ENCODE assay signal across 43 cellular contexts in the genomic region with DNA sequence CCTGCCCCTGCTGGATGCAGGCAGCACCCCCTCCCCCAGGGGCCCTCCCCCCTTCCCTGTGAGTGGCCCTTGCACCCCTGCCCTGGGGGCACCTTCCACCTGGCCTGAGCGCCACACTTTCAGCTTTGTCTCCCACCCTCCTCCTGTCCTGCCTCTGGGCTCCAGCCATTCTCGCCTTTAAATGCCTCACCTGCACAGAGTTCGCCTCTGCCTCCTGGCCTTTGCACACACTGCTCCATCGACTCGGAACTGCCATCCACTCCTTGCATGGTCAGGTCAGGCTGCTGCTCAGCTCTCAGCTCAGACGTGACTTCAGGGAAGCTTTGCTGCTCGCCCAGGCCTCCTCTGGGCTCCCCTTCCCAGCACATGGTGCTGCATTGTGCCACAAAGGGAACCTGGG. TPM values are rescaled to one million over a fixed set of nuclear protein-coding genes. Genes with fewer than 3 reads are reported as not detected.
"Had no signal": no experiment of that assay in that cellular context is flagged by ENCODE, and none has a peak within 500 bp of the region (broad histone marks: within the 10 kb centered on the region; RNA-seq: fewer than 3 reads in every experiment).

No MANE protein-coding gene starts in this region.

- ATAC-seq: activated naive CD4-positive, alpha-beta T cell treated with anti-CD3 and anti-CD28 coated beads, Interleukin-2, amount 50 U/mL, for 72 hours; activated naive CD8-positive, alpha-beta T cell treated with anti-CD3 and anti-CD28 coated beads, Interleukin-2, amount 50 U/mL, for 24 hours; activated T-cell treated with anti-CD3 and anti-CD28 coated beads, Interleukin-2, amount 50 U/mL, for 4 hours; activated T-cell treated with anti-CD3 and anti-CD28 coated beads, Interleukin-2, amount 50 U/mL, for 72 hours; activated T-helper 17 cell treated with anti-CD3 and anti-CD28 coated beads, Interleukin-2, amount 50 U/mL, for 72 hours; body of pancreas had no signal

- H3K4me1 Mint-ChIP-seq: activated naive CD4-positive, alpha-beta T cell treated with anti-CD3 and anti-CD28 coated beads, Interleukin-2, amount 10 ng/mL, durations not matched to agents 7 days and 5 days; activated naive CD4-positive, alpha-beta T cell treated with anti-CD3 and anti-CD28 coated beads, Interleukin-2, amount 50 U/mL, for 24 hours; activated naive CD8-positive, alpha-beta T cell treated with anti-CD3 and anti-CD28 coated beads, Interleukin-2, amount 10 ng/mL, durations not matched to agents 7 days and 5 days; activated naive CD8-positive, alpha-beta T cell treated with anti-CD3 and anti-CD28 coated beads, Interleukin-2, amount 50 U/mL, for 24 hours; activated T-helper 17 cell treated with anti-CD3 and anti-CD28 coated beads, Interleukin-2, amount 50 U/mL, for 72 hours; central memory CD8-positive, alpha-beta T cell had no signal

- H3K36me3 ChIP-seq: adrenal gland, ascending aorta, brain microvascular endothelial cell, breast epithelium, cardiac muscle cell had no signal

- H3K4me3 Mint-ChIP-seq: activated naive CD4-positive, alpha-beta T cell treated with anti-CD3 and anti-CD28 coated beads for 36 hours; activated naive CD4-positive, alpha-beta T cell treated with anti-CD3 and anti-CD28 coated beads, Interleukin-2, amount 10 ng/mL, durations not matched to agents 7 days and 5 days; activated naive CD4-positive, alpha-beta T cell treated with anti-CD3 and anti-CD28 coated beads, Interleukin-2, amount 50 U/mL, for 24 hours; activated naive CD8-positive, alpha-beta T cell; activated naive CD8-positive, alpha-beta T cell treated with anti-CD3 and anti-CD28 coated beads for 36 hours; activated naive CD8-positive, alpha-beta T cell treated with anti-CD3 and anti-CD28 coated beads, Interleukin-2, amount 10 ng/mL, durations not matched to agents 7 days and 5 days; activated naive CD8-positive, alpha-beta T cell treated with anti-CD3 and anti-CD28 coated beads, Interleukin-2, amount 50 U/mL, for 24 hours; activated T-cell treated with anti-CD3 and anti-CD28 coated beads, Interleukin-2, amount 50 U/mL, for 24 hours; activated T-cell treated with anti-CD3 and anti-CD28 coated beads, Interleukin-2, amount 50 U/mL, for 4 hours; activated T-cell treated with anti-CD3 and anti-CD28 coated beads, Interleukin-2, amount 50 U/mL, for 72 hours; activated T-helper 1 cell treated with anti-CD3 and anti-CD28 coated beads, Interleukin-12 subunit alpha, Interleukin-12 subunit beta, Interleukin-2, Interleukin-4 antibody, amounts not matched to agents 30 ng/mL and 10 ng/mL and 1 ng/mL, durations not matched to agents 14 hours and 24 hours and 36 hours; activated T-helper 17 cell treated with anti-CD3 and anti-CD28 coated beads, Interleukin-2, amount 50 U/mL, for 72 hours; brain; central memory CD8-positive, alpha-beta T cell had no signal

- H3K27ac Mint-ChIP-seq: activated naive CD4-positive, alpha-beta T cell treated with anti-CD3 and anti-CD28 coated beads for 36 hours; activated naive CD4-positive, alpha-beta T cell treated with anti-CD3 and anti-CD28 coated beads, Interleukin-2, amount 10 ng/mL, durations not matched to agents 7 days and 5 days; activated naive CD4-positive, alpha-beta T cell treated with anti-CD3 and anti-CD28 coated beads, Interleukin-2, amount 50 U/mL, for 24 hours; activated naive CD4-positive, alpha-beta T cell treated with anti-CD3 and anti-CD28 coated beads, Interleukin-2, amount 50 U/mL, for 72 hours; activated naive CD8-positive, alpha-beta T cell; activated naive CD8-positive, alpha-beta T cell treated with anti-CD3 and anti-CD28 coated beads for 36 hours; activated naive CD8-positive, alpha-beta T cell treated with anti-CD3 and anti-CD28 coated beads, Interleukin-2, amount 10 ng/mL, durations not matched to agents 7 days and 5 days; activated naive CD8-positive, alpha-beta T cell treated with anti-CD3 and anti-CD28 coated beads, Interleukin-2, amount 50 U/mL, for 24 hours; activated T-cell treated with anti-CD3 and anti-CD28 coated beads, Interleukin-2, amount 50 U/mL, for 24 hours; activated T-cell treated with anti-CD3 and anti-CD28 coated beads, Interleukin-2, amount 50 U/mL, for 72 hours; activated T-helper 1 cell treated with anti-CD3 and anti-CD28 coated beads, Interleukin-12 subunit alpha, Interleukin-12 subunit beta, Interleukin-2, Interleukin-4 antibody, amounts not matched to agents 30 ng/mL and 10 ng/mL and 1 ng/mL, durations not matched to agents 14 hours and 24 hours and 36 hours; activated T-helper 17 cell treated with anti-CD3 and anti-CD28 coated beads, Interleukin-2, amount 50 U/mL, for 72 hours; activated T-helper 2 cell treated with anti-CD3 and anti-CD28 coated beads, Interferon-gamma antibody, Interleukin-2, Interleukin-4, amounts not matched to agents 10 μg/mL and 5 μg/mL and 100 μg/mL, durations not matched to agents 14 hours and 24 hours and 36 hours; brain had no signal

- H3K27me3 Mint-ChIP-seq: activated naive CD4-positive, alpha-beta T cell treated with anti-CD3 and anti-CD28 coated beads, Interleukin-2, amount 50 U/mL, for 24 hours had no signal

- H3K27me3 ChIP-seq: adrenal gland, ascending aorta, body of pancreas, brain microvascular endothelial cell, cardiac muscle cell had no signal

- H3K9me3 Mint-ChIP-seq: activated naive CD4-positive, alpha-beta T cell treated with anti-CD3 and anti-CD28 coated beads, Interleukin-2, amount 50 U/mL, for 24 hours had no signal

- H3K4me1 ChIP-seq: adrenal gland, ascending aorta, body of pancreas, breast epithelium had no signal

- H3K27ac ChIP-seq: adrenal gland, ascending aorta, body of pancreas, brain microvascular endothelial cell, breast epithelium, cardiac muscle cell had no signal

- DNase-seq: activated effector memory CD4-positive, alpha-beta T cell treated with anti-CD3 and anti-CD28 coated beads, Interleukin-2, amount 50 U/mL, for 16 hours; activated effector memory CD4-positive, alpha-beta T cell treated with Interleukin-2 at 50 U/mL for 16 hours; activated gamma-delta T cell; activated gamma-delta T cell treated with Interleukin-2 at 50 U/mL for 16 hours; activated naive CD4-positive, alpha-beta T cell; activated naive CD4-positive, alpha-beta T cell treated with anti-CD3 and anti-CD28 coated beads for 36 hours; activated naive CD4-positive, alpha-beta T cell treated with anti-CD3 and anti-CD28 coated beads, Interleukin-2, amount 10 ng/mL, durations not matched to agents 7 days and 5 days; activated naive CD4-positive, alpha-beta T cell treated with anti-CD3 and anti-CD28 coated beads, Interleukin-2, amount 50 U/mL, for 16 hours; activated naive CD4-positive, alpha-beta T cell treated with Interleukin-2 at 50 U/mL for 16 hours; activated naive CD8-positive, alpha-beta T cell treated with anti-CD3 and anti-CD28 coated beads for 36 hours; activated naive CD8-positive, alpha-beta T cell treated with anti-CD3 and anti-CD28 coated beads, Interleukin-2, amount 10 ng/mL, durations not matched to agents 7 days and 5 days; activated naive CD8-positive, alpha-beta T cell treated with anti-CD3 and anti-CD28 coated beads, Interleukin-2, amount 50 U/mL, for 24 hours; activated T-cell treated with anti-CD3 and anti-CD28 coated beads, Interleukin-2, amount 50 U/mL, for 1 hour; activated T-cell treated with anti-CD3 and anti-CD28 coated beads, Interleukin-2, amount 50 U/mL, for 24 hours; activated T-cell treated with anti-CD3 and anti-CD28 coated beads, Interleukin-2, amount 50 U/mL, for 4 hours; activated T-cell treated with anti-CD3 and anti-CD28 coated beads, Interleukin-2, amount 50 U/mL, for 48 hours; activated T-cell treated with anti-CD3 and anti-CD28 coated beads, Interleukin-2, amount 50 U/mL, for 72 hours; adrenal gland; amniotic stem cell; amygdala; anterior cingulate cortex; aorta; body of pancreas; brain microvascular endothelial cell; caudate nucleus; central memory CD4-positive, alpha-beta T cell; cerebellar nuclear complex had no signal

- H3K4me3 ChIP-seq: adrenal gland, ascending aorta, body of pancreas, breast epithelium, cardiac muscle cell had no signal

- H3K36me3 Mint-ChIP-seq: activated naive CD8-positive, alpha-beta T cell treated with anti-CD3 and anti-CD28 coated beads, Interleukin-2, amount 10 ng/mL, durations not matched to agents 7 days and 5 days had no signal

RNA-seq across cellular contexts. Expression of gene FAM163B, which starts 10.2 kb away (rescaled TPM):
- total RNA-seq: activated naive CD4-positive, alpha-beta T cell treated with anti-CD3 and anti-CD28 coated beads for 36 hours; activated naive CD4-positive, alpha-beta T cell treated with anti-CD3 and anti-CD28 coated beads, Interleukin-2, amount 50 U/mL, for 72 hours; activated naive CD8-positive, alpha-beta T cell treated with anti-CD3 and anti-CD28 coated beads for 36 hours; activated naive CD8-positive, alpha-beta T cell treated with anti-CD3 and anti-CD28 coated beads, Interleukin-2, amount 10 ng/mL, durations not matched to agents 7 days and 5 days; activated T-cell treated with anti-CD3 and anti-CD28 coated beads, Interleukin-2, amount 50 U/mL, for 4 hours; activated T-cell treated with anti-CD3 and anti-CD28 coated beads, Interleukin-2, amount 50 U/mL, for 72 hours; activated T-helper 1 cell treated with anti-CD3 and anti-CD28 coated beads, Interleukin-12 subunit alpha, Interleukin-12 subunit beta, Interleukin-2, Interleukin-4 antibody, amounts not matched to agents 30 ng/mL and 10 ng/mL and 1 ng/mL, durations not matched to agents 14 hours and 24 hours and 36 hours; activated T-helper 17 cell treated with anti-CD3 and anti-CD28 coated beads, Interleukin-2, amount 50 U/mL, for 72 hours; activated T-helper 2 cell treated with anti-CD3 and anti-CD28 coated beads, Interferon-gamma antibody, Interleukin-2, Interleukin-4, amounts not matched to agents 10 μg/mL and 5 μg/mL and 100 μg/mL, durations not matched to agents 14 hours and 24 hours and 36 hours; aorta; ascending aorta; astrocyte; breast epithelium; bronchial epithelial cell; cardiac septum; chondrocyte had no signal
- polyA plus RNA-seq: adipose tissue, aorta, cardiac muscle cell had no signal

RNA-seq across cellular contexts. Expression of gene DBH, which starts 37.2 kb away (rescaled TPM):
- total RNA-seq: activated naive CD4-positive, alpha-beta T cell treated with anti-CD3 and anti-CD28 coated beads for 36 hours; activated naive CD4-positive, alpha-beta T cell treated with anti-CD3 and anti-CD28 coated beads, Interleukin-2, amount 50 U/mL, for 72 hours; activated naive CD8-positive, alpha-beta T cell treated with anti-CD3 and anti-CD28 coated beads for 36 hours; activated naive CD8-positive, alpha-beta T cell treated with anti-CD3 and anti-CD28 coated beads, Interleukin-2, amount 10 ng/mL, durations not matched to agents 7 days and 5 days; activated T-cell treated with anti-CD3 and anti-CD28 coated beads, Interleukin-2, amount 50 U/mL, for 4 hours; activated T-cell treated with anti-CD3 and anti-CD28 coated beads, Interleukin-2, amount 50 U/mL, for 72 hours; activated T-helper 1 cell treated with anti-CD3 and anti-CD28 coated beads, Interleukin-12 subunit alpha, Interleukin-12 subunit beta, Interleukin-2, Interleukin-4 antibody, amounts not matched to agents 30 ng/mL and 10 ng/mL and 1 ng/mL, durations not matched to agents 14 hours and 24 hours and 36 hours; activated T-helper 17 cell treated with anti-CD3 and anti-CD28 coated beads, Interleukin-2, amount 50 U/mL, for 72 hours; activated T-helper 2 cell treated with anti-CD3 and anti-CD28 coated beads, Interferon-gamma antibody, Interleukin-2, Interleukin-4, amounts not matched to agents 10 μg/mL and 5 μg/mL and 100 μg/mL, durations not matched to agents 14 hours and 24 hours and 36 hours; aorta; ascending aorta; astrocyte; body of pancreas; breast epithelium; bronchial epithelial cell; cardiac muscle cell; cardiac septum; chondrocyte had no signal
- polyA plus RNA-seq: aorta had no signal
